Comparison of ENCODE assay signal across 13 cellular contexts in the genomic region with DNA sequence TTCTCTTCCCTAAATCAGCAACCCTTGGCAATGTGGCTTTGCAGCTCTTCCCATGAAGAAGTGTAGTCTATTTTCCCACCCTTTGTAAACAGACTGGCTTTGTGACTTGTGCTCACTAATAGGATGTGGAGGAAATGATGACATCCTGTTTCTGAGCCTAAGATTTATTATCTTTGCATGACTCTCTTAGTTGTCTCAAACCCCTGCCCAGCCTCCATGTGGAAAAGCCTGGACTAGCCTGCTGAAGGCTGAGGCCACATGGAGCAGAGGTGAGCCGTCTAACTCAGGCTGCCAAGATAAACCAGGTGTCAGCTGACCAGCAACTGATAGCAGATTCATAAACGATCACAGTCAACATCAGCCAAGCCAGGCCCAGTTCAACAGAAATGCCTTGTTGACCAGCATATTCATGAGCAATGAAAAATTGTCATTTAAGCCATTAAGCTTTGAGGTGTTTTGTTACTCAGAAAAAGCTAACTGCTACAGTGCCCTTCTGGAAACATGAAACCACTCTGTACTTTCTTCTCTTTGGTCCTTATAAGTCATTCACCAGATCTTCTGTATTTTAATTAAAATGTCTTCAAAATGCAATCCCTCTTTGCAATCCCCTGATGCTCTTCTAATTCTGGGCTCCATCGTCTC.
DNase-seq lines count a peak whose midpoint lies in the region; ATAC-seq and TF ChIP-seq lines count a peak whose summit lies in the region.
"Had no signal": no experiment of that assay in that cellular context is flagged by ENCODE, and none has a peak within 500 bp of the region (broad histone marks: within the 10 kb centered on the region; RNA-seq: fewer than 3 reads in every experiment).

No MANE protein-coding gene starts in this region.

- CTCF ChIA-PET in HEK293 (lab: Yijun Ruan, JAX) = interaction anchor here (0.5 kb wide), 1 partner anchor 1348 kb away, joined by 4 read pairs; no protein-coding TSS in a partner anchor
- CTCF ChIA-PET in WTC11 (lab: Charles Lee) = no interaction called here

- no peaks in the 10 kb centered on the region for H3K9me3 Mint-ChIP-seq in WTC11

- no peaks in the 10 kb centered on the region for H3K9me3 ChIP-seq in HEK293 (ENCODE audit: control insufficient read depth, insufficient read depth, low read depth, low read length)
- H3K9me3 ChIP-seq in suprapubic skin = no peaks in the 10 kb centered on the region
- H3K9me3 ChIP-seq: esophagus muscularis mucosa had no signal

- 59% methylated on average over 3 of the region's 3 CpGs for WGBS in suprapubic skin

- no peaks in the 10 kb centered on the region for H3K27me3 Mint-ChIP-seq in WTC11 (ENCODE audit: low read depth)
- H3K27me3 Mint-ChIP-seq: activated naive CD8-positive, alpha-beta T cell treated with anti-CD3 and anti-CD28 coated beads, Interleukin-2, amount 50 U/mL, for 24 hours had no signal

- DNase-seq in AG08396 (ENCODE audit: low spot score) (peak; percentile 7), WTC11 (ENCODE audit: low spot score) (no peak), iris pigment epithelial cell (ENCODE audit: low read depth) (peak; percentile 64), mesenteric fat pad (ENCODE audit: low spot score) (no peak), NCI-H345 treated with DMSO at 0.1 percent for 48 hours (lab: John Stamatoyannopoulos, UW; ENCODE audit: unreplicated experiment) (no peak), suprapubic skin (ENCODE audit: low spot score in 2 of 2) (no peak), erythroblast (lab: John Stamatoyannopoulos, UW) (no peak)
- DNase-seq: activated CD4-positive, alpha-beta T cell treated with anti-CD3 and anti-CD28 coated beads, Interleukin-2, amount 50 U/mL, for 4 hours; activated naive CD8-positive, alpha-beta T cell treated with anti-CD3 and anti-CD28 coated beads, Interleukin-2, amount 50 U/mL, for 24 hours; COR-L47; RPMI8226 had no signal

- no peaks in the 10 kb centered on the region for H3K36me3 ChIP-seq in HEK293 (ENCODE audit: control insufficient read depth in 2 of 2, insufficient read depth in 1 of 2, low read length in 2 of 2)
- no peaks in the 10 kb centered on the region for H3K36me3 ChIP-seq in suprapubic skin
- H3K36me3 ChIP-seq: esophagus muscularis mucosa had no signal

- H3K27me3 ChIP-seq in suprapubic skin = no peaks in the 10 kb centered on the region
- H3K27me3 ChIP-seq: esophagus muscularis mucosa had no signal

- H3K36me3 Mint-ChIP-seq in WTC11 = no peaks in the 10 kb centered on the region

- H3K4me1 ChIP-seq in HEK293 (ENCODE audit: control insufficient read depth, insufficient read depth, low read length) = peaks cover 3% of the 10 kb centered on the region; the same call in 1 of the 2 replicates
- H3K4me1 ChIP-seq in suprapubic skin = peaks cover 2% of the 10 kb centered on the region
- H3K4me1 ChIP-seq: esophagus muscularis mucosa had no signal

- no peak overlapping the region for H3K27ac Mint-ChIP-seq in WTC11
- H3K27ac Mint-ChIP-seq: activated naive CD8-positive, alpha-beta T cell treated with anti-CD3 and anti-CD28 coated beads, Interleukin-2, amount 50 U/mL, for 24 hours had no signal

- TF ChIP-seq CTCF in HEK293 (tag by site-specific recombination; IDR thresholded peaks at IDR 0.05) = no peak
- TF ChIP-seq CTCF in WTC11 (IDR thresholded peaks at IDR 0.05) = no peak
- no peak for TF ChIP-seq CTCF in suprapubic skin (IDR thresholded peaks at IDR 0.05)

- POLR2A ChIA-PET in HEK293 (lab: Yijun Ruan, JAX) = no interaction called here
- POLR2A ChIA-PET in WTC11 (lab: Charles Lee) = no interaction called here

- H3K4me3 ChIP-seq in HEK293 (ENCODE audit: low read depth, low read length) (no peak overlapping the region), suprapubic skin (no peak overlapping the region)
- H3K4me3 ChIP-seq: esophagus muscularis mucosa had no signal

- no peak for TF ChIP-seq EP300 in suprapubic skin (IDR thresholded peaks at IDR 0.05)

- peaks cover 9% of the 10 kb centered on the region for H3K4me1 Mint-ChIP-seq in WTC11

- no peak overlapping the region for H3K4me3 Mint-ChIP-seq in WTC11
- H3K4me3 Mint-ChIP-seq: activated naive CD8-positive, alpha-beta T cell treated with anti-CD3 and anti-CD28 coated beads, Interleukin-2, amount 50 U/mL, for 24 hours had no signal

- H3K27ac ChIP-seq in HEK293 (ENCODE audit: extremely low read depth, low read depth, low read length) (no peak overlapping the region), suprapubic skin (no peak overlapping the region)
- H3K27ac ChIP-seq: esophagus muscularis mucosa had no signal

- 0 out of 2 replicates have a peak, but pooled peaks have one; percentile 32 for ATAC-seq in WTC11
- ATAC-seq: activated naive CD8-positive, alpha-beta T cell treated with anti-CD3 and anti-CD28 coated beads, Interleukin-2, amount 50 U/mL, for 24 hours had no signal

- TF ChIP-seq POLR2A in suprapubic skin (IDR thresholded peaks at IDR 0.05) (no peak), erythroblast (IDR thresholded peaks at IDR 0.05; ENCODE audit: low read length) (no peak)

TF ChIP-seq in HEK293, 187 proteins besides CTCF, POLR2A, EP300 and RAD21 (continues in another document):
- TF ChIP-seq, protein P1, sequence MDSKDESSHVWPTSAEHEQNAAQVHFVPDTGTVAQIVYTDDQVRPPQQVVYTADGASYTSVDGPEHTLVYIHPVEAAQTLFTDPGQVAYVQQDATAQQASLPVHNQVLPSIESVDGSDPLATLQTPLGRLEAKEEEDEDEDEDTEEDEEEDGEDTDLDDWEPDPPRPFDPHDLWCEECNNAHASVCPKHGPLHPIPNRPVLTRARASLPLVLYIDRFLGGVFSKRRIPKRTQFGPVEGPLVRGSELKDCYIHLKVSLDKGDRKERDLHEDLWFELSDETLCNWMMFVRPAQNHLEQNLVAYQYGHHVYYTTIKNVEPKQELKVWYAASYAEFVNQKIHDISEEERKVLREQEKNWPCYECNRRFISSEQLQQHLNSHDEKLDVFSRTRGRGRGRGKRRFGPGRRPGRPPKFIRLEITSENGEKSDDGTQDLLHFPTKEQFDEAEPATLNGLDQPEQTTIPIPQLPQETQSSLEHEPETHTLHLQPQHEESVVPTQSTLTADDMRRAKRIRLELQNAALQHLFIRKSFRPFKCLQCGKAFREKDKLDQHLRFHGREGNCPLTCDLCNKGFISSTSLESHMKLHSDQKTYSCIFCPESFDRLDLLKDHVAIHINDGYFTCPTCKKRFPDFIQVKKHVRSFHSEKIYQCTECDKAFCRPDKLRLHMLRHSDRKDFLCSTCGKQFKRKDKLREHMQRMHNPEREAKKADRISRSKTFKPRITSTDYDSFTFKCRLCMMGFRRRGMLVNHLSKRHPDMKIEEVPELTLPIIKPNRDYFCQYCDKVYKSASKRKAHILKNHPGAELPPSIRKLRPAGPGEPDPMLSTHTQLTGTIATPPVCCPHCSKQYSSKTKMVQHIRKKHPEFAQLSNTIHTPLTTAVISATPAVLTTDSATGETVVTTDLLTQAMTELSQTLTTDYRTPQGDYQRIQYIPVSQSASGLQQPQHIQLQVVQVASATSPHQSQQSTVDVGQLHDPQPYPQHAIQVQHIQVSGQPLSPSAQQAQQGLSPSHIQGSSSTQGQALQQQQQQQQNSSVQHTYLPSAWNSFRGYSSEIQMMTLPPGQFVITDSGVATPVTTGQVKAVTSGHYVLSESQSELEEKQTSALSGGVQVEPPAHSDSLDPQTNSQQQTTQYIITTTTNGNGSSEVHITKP (tag by site-specific recombination; IDR thresholded peaks at IDR 0.05) = peak; percentile 34; the same call in 1 of the 2 replicates
- TF ChIP-seq ZNF629 (tag by site-specific recombination; IDR thresholded peaks at IDR 0.05) = 0 out of 2 replicates have a peak, but pooled peaks have one; percentile 27
- peak; percentile 84 for TF ChIP-seq TRIM28 (IDR thresholded peaks at IDR 0.05; ENCODE audit: borderline replicate concordance, low read length)

TF ChIP-seq in WTC11, 78 proteins besides CTCF, POLR2A, EP300 and RAD21:
- no peak for TF ChIP-seq ZBTB21 (CRISPR knock-in tag; IDR thresholded peaks at IDR 0.05; ENCODE audit: borderline replicate concordance)

Comparison
In these comparisons a context has a peak if more than half of its experiments do, and no peak if none do; other contexts are left out.
1. DNase-seq: peak in AG08396 (single experiment) and iris pigment epithelial cell (single experiment); none in WTC11 (single experiment), mesenteric fat pad (single experiment), NCI-H345 treated with DMSO at 0.1 percent for 48 hours (single experiment), suprapubic skin (0 of 2) and erythroblast (0 of 2).